Comparison of ENCODE assay signal across 1 cellular context in the genomic region with DNA sequence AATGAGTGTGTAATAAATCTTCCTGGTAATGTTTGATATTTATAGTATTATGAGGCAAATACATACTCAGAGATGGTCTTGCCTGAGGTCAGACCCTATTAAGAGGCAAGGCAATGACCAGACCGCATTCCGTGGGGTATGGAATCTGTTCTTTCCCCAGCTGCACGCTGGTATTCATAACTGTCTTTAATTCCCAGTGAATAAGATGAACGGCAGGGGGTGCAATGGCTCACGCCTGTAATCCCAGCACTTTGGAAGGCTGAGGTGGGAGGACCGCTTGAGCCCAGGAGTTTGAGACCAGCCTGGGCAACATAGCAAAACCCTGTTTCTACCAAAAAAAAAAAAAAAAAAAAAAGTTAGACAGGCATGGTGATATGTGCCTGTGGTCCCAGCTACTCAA.
TF ChIP-seq lines count a peak whose summit lies in the region.

No MANE protein-coding gene starts in this region.

TF ChIP-seq in SK-N-SH treated with all-trans-retinoic acid at 6 μM for 48 hours, 23 proteins besides CTCF, POLR2A, EP300 and RAD21 (continued from another document):
- TF ChIP-seq, protein P1, sequence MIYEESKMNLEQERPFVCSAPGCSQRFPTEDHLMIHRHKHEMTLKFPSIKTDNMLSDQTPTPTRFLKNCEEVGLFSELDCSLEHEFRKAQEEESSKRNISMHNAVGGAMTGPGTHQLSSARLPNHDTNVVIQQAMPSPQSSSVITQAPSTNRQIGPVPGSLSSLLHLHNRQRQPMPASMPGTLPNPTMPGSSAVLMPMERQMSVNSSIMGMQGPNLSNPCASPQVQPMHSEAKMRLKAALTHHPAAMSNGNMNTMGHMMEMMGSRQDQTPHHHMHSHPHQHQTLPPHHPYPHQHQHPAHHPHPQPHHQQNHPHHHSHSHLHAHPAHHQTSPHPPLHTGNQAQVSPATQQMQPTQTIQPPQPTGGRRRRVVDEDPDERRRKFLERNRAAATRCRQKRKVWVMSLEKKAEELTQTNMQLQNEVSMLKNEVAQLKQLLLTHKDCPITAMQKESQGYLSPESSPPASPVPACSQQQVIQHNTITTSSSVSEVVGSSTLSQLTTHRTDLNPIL (CRISPR knock-in tag; IDR thresholded peaks at IDR 0.05; ENCODE audit: low read depth) = no peak
- TF ChIP-seq ZNF8 (CRISPR knock-in tag; IDR thresholded peaks at IDR 0.05) = no peak
- TF ChIP-seq, protein P2, sequence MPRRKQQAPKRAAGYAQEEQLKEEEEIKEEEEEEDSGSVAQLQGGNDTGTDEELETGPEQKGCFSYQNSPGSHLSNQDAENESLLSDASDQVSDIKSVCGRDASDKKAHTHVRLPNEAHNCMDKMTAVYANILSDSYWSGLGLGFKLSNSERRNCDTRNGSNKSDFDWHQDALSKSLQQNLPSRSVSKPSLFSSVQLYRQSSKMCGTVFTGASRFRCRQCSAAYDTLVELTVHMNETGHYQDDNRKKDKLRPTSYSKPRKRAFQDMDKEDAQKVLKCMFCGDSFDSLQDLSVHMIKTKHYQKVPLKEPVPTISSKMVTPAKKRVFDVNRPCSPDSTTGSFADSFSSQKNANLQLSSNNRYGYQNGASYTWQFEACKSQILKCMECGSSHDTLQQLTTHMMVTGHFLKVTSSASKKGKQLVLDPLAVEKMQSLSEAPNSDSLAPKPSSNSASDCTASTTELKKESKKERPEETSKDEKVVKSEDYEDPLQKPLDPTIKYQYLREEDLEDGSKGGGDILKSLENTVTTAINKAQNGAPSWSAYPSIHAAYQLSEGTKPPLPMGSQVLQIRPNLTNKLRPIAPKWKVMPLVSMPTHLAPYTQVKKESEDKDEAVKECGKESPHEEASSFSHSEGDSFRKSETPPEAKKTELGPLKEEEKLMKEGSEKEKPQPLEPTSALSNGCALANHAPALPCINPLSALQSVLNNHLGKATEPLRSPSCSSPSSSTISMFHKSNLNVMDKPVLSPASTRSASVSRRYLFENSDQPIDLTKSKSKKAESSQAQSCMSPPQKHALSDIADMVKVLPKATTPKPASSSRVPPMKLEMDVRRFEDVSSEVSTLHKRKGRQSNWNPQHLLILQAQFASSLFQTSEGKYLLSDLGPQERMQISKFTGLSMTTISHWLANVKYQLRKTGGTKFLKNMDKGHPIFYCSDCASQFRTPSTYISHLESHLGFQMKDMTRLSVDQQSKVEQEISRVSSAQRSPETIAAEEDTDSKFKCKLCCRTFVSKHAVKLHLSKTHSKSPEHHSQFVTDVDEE (CRISPR knock-in tag; IDR thresholded peaks at IDR 0.05) = no peak
- TF ChIP-seq OSR1 (CRISPR knock-in tag; IDR thresholded peaks at IDR 0.05) = no peak
- TF ChIP-seq, protein P3, sequence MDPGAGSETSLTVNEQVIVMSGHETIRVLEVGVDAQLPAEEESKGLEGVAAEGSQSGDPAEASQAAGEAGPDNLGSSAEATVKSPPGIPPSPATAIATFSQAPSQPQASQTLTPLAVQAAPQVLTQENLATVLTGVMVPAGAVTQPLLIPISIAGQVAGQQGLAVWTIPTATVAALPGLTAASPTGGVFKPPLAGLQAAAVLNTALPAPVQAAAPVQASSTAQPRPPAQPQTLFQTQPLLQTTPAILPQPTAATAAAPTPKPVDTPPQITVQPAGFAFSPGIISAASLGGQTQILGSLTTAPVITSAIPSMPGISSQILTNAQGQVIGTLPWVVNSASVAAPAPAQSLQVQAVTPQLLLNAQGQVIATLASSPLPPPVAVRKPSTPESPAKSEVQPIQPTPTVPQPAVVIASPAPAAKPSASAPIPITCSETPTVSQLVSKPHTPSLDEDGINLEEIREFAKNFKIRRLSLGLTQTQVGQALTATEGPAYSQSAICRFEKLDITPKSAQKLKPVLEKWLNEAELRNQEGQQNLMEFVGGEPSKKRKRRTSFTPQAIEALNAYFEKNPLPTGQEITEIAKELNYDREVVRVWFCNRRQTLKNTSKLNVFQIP (CRISPR knock-in tag; IDR thresholded peaks at IDR 0.05; ENCODE audit: borderline replicate concordance, low read depth) = no peak
- no peak for TF ChIP-seq TCF4 (CRISPR knock-in tag; IDR thresholded peaks at IDR 0.05; ENCODE audit: borderline replicate concordance)
- TF ChIP-seq PPARA (CRISPR knock-in tag; IDR thresholded peaks at IDR 0.05; ENCODE audit: borderline replicate concordance) = no peak
- TF ChIP-seq SNAI2 (CRISPR knock-in tag; IDR thresholded peaks at IDR 0.05) = no peak
- no peak for TF ChIP-seq ISL1 (CRISPR knock-in tag; IDR thresholded peaks at IDR 0.05)
TF ChIP-seq in SK-N-SH treated with all-trans-retinoic acid at 6 μM for 48 hours: peak in this region for 0.
